In the genomic region with DNA sequence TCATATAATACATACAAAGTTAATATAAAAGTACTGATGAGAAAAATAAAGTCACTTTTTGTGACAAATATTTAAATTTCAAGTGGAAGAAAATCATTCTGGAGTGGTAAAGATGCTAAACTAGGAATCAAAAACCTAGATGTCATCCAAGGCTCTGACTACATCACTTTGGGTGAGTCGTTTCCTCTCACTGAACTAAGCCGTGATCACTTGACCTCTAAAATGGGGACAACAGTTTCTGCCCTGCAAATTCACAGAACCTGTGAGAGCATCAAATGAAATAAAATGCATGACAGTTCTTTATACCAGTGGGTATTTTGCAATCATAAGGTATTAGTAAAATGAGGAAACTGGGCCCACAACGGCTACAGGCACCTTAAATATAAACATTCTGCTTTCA, we compare ENCODE assay signal across 1 cellular context.
TF ChIP-seq lines count a peak whose summit lies in the region.

No MANE protein-coding gene starts in this region.

TF ChIP-seq in GM23338, 12 proteins besides CTCF, POLR2A, EP300 and RAD21 (continued from another document):
- TF ChIP-seq, protein P1, sequence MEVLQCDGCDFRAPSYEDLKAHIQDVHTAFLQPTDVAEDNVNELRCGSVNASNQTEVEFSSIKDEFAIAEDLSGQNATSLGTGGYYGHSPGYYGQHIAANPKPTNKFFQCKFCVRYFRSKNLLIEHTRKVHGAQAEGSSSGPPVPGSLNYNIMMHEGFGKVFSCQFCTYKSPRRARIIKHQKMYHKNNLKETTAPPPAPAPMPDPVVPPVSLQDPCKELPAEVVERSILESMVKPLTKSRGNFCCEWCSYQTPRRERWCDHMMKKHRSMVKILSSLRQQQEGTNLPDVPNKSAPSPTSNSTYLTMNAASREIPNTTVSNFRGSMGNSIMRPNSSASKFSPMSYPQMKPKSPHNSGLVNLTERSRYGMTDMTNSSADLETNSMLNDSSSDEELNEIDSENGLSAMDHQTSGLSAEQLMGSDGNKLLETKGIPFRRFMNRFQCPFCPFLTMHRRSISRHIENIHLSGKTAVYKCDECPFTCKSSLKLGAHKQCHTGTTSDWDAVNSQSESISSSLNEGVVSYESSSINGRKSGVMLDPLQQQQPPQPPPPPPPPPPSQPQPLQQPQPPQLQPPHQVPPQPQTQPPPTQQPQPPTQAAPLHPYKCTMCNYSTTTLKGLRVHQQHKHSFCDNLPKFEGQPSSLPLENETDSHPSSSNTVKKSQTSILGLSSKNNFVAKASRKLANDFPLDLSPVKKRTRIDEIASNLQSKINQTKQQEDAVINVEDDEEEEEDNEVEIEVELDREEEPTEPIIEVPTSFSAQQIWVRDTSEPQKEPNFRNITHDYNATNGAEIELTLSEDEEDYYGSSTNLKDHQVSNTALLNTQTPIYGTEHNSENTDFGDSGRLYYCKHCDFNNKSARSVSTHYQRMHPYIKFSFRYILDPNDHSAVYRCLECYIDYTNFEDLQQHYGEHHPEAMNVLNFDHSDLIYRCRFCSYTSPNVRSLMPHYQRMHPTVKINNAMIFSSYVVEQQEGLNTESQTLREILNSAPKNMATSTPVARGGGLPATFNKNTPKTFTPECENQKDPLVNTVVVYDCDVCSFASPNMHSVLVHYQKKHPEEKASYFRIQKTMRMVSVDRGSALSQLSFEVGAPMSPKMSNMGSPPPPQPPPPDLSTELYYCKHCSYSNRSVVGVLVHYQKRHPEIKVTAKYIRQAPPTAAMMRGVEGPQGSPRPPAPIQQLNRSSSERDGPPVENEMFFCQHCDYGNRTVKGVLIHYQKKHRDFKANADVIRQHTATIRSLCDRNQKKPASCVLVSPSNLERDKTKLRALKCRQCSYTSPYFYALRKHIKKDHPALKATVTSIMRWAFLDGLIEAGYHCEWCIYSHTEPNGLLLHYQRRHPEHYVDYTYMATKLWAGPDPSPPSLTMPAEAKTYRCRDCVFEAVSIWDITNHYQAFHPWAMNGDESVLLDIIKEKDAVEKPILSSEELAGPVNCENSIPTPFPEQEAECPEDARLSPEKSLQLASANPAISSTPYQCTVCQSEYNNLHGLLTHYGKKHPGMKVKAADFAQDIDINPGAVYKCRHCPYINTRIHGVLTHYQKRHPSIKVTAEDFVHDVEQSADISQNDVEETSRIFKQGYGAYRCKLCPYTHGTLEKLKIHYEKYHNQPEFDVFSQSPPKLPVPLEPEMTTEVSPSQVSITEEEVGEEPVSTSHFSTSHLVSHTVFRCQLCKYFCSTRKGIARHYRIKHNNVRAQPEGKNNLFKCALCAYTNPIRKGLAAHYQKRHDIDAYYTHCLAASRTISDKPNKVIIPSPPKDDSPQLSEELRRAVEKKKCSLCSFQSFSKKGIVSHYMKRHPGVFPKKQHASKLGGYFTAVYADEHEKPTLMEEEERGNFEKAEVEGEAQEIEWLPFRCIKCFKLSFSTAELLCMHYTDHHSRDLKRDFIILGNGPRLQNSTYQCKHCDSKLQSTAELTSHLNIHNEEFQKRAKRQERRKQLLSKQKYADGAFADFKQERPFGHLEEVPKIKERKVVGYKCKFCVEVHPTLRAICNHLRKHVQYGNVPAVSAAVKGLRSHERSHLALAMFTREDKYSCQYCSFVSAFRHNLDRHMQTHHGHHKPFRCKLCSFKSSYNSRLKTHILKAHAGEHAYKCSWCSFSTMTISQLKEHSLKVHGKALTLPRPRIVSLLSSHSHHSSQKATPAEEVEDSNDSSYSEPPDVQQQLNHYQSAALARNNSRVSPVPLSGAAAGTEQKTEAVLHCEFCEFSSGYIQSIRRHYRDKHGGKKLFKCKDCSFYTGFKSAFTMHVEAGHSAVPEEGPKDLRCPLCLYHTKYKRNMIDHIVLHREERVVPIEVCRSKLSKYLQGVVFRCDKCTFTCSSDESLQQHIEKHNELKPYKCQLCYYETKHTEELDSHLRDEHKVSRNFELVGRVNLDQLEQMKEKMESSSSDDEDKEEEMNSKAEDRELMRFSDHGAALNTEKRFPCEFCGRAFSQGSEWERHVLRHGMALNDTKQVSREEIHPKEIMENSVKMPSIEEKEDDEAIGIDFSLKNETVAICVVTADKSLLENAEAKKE (CRISPR knock-in tag; IDR thresholded peaks at IDR 0.05), result no peak
- TF ChIP-seq JUNB (IDR thresholded peaks at IDR 0.05; ENCODE audit: unreplicated experiment), result no peak
- TF ChIP-seq CREB1 (CRISPR knock-in tag; IDR thresholded peaks at IDR 0.05; ENCODE audit: low read depth), result no peak
- TF ChIP-seq ZNF114 (CRISPR knock-in tag; IDR thresholded peaks at IDR 0.05), result no peak
- TF ChIP-seq EZH2 (IDR thresholded peaks at IDR 0.05; ENCODE audit: low read depth, unreplicated experiment), result no peak
- TF ChIP-seq, protein P2, sequence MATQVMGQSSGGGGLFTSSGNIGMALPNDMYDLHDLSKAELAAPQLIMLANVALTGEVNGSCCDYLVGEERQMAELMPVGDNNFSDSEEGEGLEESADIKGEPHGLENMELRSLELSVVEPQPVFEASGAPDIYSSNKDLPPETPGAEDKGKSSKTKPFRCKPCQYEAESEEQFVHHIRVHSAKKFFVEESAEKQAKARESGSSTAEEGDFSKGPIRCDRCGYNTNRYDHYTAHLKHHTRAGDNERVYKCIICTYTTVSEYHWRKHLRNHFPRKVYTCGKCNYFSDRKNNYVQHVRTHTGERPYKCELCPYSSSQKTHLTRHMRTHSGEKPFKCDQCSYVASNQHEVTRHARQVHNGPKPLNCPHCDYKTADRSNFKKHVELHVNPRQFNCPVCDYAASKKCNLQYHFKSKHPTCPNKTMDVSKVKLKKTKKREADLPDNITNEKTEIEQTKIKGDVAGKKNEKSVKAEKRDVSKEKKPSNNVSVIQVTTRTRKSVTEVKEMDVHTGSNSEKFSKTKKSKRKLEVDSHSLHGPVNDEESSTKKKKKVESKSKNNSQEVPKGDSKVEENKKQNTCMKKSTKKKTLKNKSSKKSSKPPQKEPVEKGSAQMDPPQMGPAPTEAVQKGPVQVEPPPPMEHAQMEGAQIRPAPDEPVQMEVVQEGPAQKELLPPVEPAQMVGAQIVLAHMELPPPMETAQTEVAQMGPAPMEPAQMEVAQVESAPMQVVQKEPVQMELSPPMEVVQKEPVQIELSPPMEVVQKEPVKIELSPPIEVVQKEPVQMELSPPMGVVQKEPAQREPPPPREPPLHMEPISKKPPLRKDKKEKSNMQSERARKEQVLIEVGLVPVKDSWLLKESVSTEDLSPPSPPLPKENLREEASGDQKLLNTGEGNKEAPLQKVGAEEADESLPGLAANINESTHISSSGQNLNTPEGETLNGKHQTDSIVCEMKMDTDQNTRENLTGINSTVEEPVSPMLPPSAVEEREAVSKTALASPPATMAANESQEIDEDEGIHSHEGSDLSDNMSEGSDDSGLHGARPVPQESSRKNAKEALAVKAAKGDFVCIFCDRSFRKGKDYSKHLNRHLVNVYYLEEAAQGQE (IDR thresholded peaks at IDR 0.05; ENCODE audit: unreplicated experiment), result no peak
- TF ChIP-seq POLR2AphosphoS5 (IDR thresholded peaks at IDR 0.05; ENCODE audit: low read depth), result no peak
